ENCODE assay signal across 19 cellular contexts in genomic region chr9:136374183-136374575, GRCh38. TPM values are rescaled to one million over a fixed set of nuclear protein-coding genes. Genes with fewer than 3 reads are reported as not detected.
DNase-seq lines count a peak whose midpoint lies in the region; ATAC-seq, FAIRE-seq and TF ChIP-seq lines count a peak whose summit lies in the region.
"Had no signal": no experiment of that assay in that cellular context is flagged by ENCODE, and none has a peak within 500 bp of the region (broad histone marks: within the 10 kb centered on the region; RNA-seq: fewer than 3 reads in every experiment).

No MANE protein-coding gene starts in this region.

- CTCF ChIA-PET in activated CD8-positive, alpha-beta T cell treated with anti-CD3 and anti-CD28 coated beads for 36 hours (lab: Charles Lee): no interaction called here
- CTCF ChIA-PET in activated CD8-positive, alpha-beta T cell treated with anti-CD3 and anti-CD28 coated beads, Interleukin-2, amount 10 ng/mL, durations not matched to agents 7 days and 5 days (lab: Charles Lee): interaction anchor here (0.9 kb wide), 1 partner anchor 26 kb away, joined by 4 read pairs; the partner anchor contains the start of gene SNAPC4

- no peaks in the 10 kb centered on the region for H3K9me3 Mint-ChIP-seq in activated CD8-positive, alpha-beta T cell treated with anti-CD3 and anti-CD28 coated beads for 36 hours
- H3K9me3 Mint-ChIP-seq in activated CD8-positive, alpha-beta T cell treated with anti-CD3 and anti-CD28 coated beads, Interleukin-2, amount 10 ng/mL, durations not matched to agents 7 days and 5 days (ENCODE audit: insufficient read depth): no peaks in the 10 kb centered on the region
- no peaks in the 10 kb centered on the region for H3K9me3 Mint-ChIP-seq in stimulated activated naive B cell treated with anti-CD40 and anti-IgM and Interleukin-4, amounts not matched to agents 10 μg/mL and 1 μg/mL and 100 μg/mL, for 72 hours
- H3K9me3 Mint-ChIP-seq: CD4-positive, alpha-beta memory T cell; GM23338 had no signal

- no peak for TF ChIP-seq CTCF in activated CD8-positive, alpha-beta T cell treated with anti-CD3 and anti-CD28 coated beads for 36 hours (IDR thresholded peaks at IDR 0.05)
- TF ChIP-seq CTCF in bronchial epithelial cell (IDR thresholded peaks at IDR 0.05; ENCODE audit: insufficient read depth, low read length, severe bottlenecking) (no peak), GM20000 (IDR thresholded peaks at IDR 0.05; ENCODE audit: extremely low read depth, missing control alignments) (no peak)

- intact Hi-C loops in activated CD8-positive, alpha-beta T cell treated with anti-CD3 and anti-CD28 coated beads for 36 hours (cut with micrococcal nuclease): no loop called here

- DNase-seq in activated CD8-positive, alpha-beta T cell treated with anti-CD3 and anti-CD28 coated beads for 36 hours: no peak
- no peak for DNase-seq in activated CD8-positive, alpha-beta T cell treated with anti-CD3 and anti-CD28 coated beads, Interleukin-2, amount 10 ng/mL, durations not matched to agents 7 days and 5 days
- DNase-seq in bronchial epithelial cell (ENCODE audit: low read depth): no peak
- no peak for DNase-seq in stimulated activated naive B cell treated with anti-CD40 and anti-IgM and Interleukin-4, amounts not matched to agents 10 μg/mL and 1 μg/mL and 100 μg/mL, for 72 hours
- no peak for DNase-seq in GM20000 (ENCODE audit: low spot score)
- DNase-seq: CD4-positive, alpha-beta memory T cell; DMS79; MG63; NCI-H1092; NCI-H146; NCI-H2081 treated with DMSO at 0.1 percent for 48 hours; NCI-H510A; NCI-H774 had no signal

- no peak overlapping the region for H3K27ac Mint-ChIP-seq in activated CD8-positive, alpha-beta T cell treated with anti-CD3 and anti-CD28 coated beads for 36 hours
- H3K27ac Mint-ChIP-seq in activated CD8-positive, alpha-beta T cell treated with anti-CD3 and anti-CD28 coated beads, Interleukin-2, amount 10 ng/mL, durations not matched to agents 7 days and 5 days: no peak overlapping the region
- no peak overlapping the region for H3K27ac Mint-ChIP-seq in stimulated activated naive B cell treated with anti-CD40 and anti-IgM and Interleukin-4, amounts not matched to agents 10 μg/mL and 1 μg/mL and 100 μg/mL, for 72 hours
- H3K27ac Mint-ChIP-seq: B cell, GM23338 had no signal

- peak; percentile 7 for FAIRE-seq in bronchial epithelial cell (lab: Jason Lieb, UNC)
- FAIRE-seq: D721Med had no signal

- no peaks in the 10 kb centered on the region for H3K27me3 ChIP-seq in bronchial epithelial cell (ENCODE audit: control insufficient read depth, insufficient read depth, low read length)
- H3K27me3 ChIP-seq: MG63, SJSA1 had no signal

- no peaks in the 10 kb centered on the region for H3K27me3 Mint-ChIP-seq in activated CD8-positive, alpha-beta T cell treated with anti-CD3 and anti-CD28 coated beads for 36 hours
- no peaks in the 10 kb centered on the region for H3K27me3 Mint-ChIP-seq in activated CD8-positive, alpha-beta T cell treated with anti-CD3 and anti-CD28 coated beads, Interleukin-2, amount 10 ng/mL, durations not matched to agents 7 days and 5 days (ENCODE audit: low read depth)
- H3K27me3 Mint-ChIP-seq in stimulated activated naive B cell treated with anti-CD40 and anti-IgM and Interleukin-4, amounts not matched to agents 10 μg/mL and 1 μg/mL and 100 μg/mL, for 72 hours: no peaks in the 10 kb centered on the region
- H3K27me3 Mint-ChIP-seq: B cell; CD4-positive, alpha-beta memory T cell had no signal

- H3K4me3 ChIP-seq in bronchial epithelial cell (ENCODE audit: low read depth, low read length): no peak overlapping the region
- H3K4me3 ChIP-seq: GM23338, MG63, PC-9, SJSA1 had no signal

- H3K4me3 Mint-ChIP-seq in activated CD8-positive, alpha-beta T cell treated with anti-CD3 and anti-CD28 coated beads for 36 hours: peak overlapping the region; percentile 19
- no peak overlapping the region for H3K4me3 Mint-ChIP-seq in activated CD8-positive, alpha-beta T cell treated with anti-CD3 and anti-CD28 coated beads, Interleukin-2, amount 10 ng/mL, durations not matched to agents 7 days and 5 days
- peak overlapping the region; percentile 50 to 89 for H3K4me3 Mint-ChIP-seq in stimulated activated naive B cell treated with anti-CD40 and anti-IgM and Interleukin-4, amounts not matched to agents 10 μg/mL and 1 μg/mL and 100 μg/mL, for 72 hours
- H3K4me3 Mint-ChIP-seq: B cell; CD4-positive, alpha-beta memory T cell; GM23338 had no signal

- peaks cover 12% of the 10 kb centered on the region for H3K36me3 ChIP-seq in bronchial epithelial cell (ENCODE audit: control insufficient read depth, insufficient read depth, low read length)
- H3K36me3 ChIP-seq: MG63 had no signal

- no peak for ATAC-seq in activated CD8-positive, alpha-beta T cell treated with anti-CD3 and anti-CD28 coated beads for 36 hours
- no peak for ATAC-seq in activated CD8-positive, alpha-beta T cell treated with anti-CD3 and anti-CD28 coated beads, Interleukin-2, amount 10 ng/mL, durations not matched to agents 7 days and 5 days
- no peak for ATAC-seq in stimulated activated naive B cell treated with anti-CD40 and anti-IgM and Interleukin-4, amounts not matched to agents 10 μg/mL and 1 μg/mL and 100 μg/mL, for 72 hours (replicated peaks)
- ATAC-seq in GM18870 (IDR thresholded peaks at IDR 0.05; ENCODE audit: unreplicated experiment): no peak

- POLR2A ChIA-PET in activated CD8-positive, alpha-beta T cell treated with anti-CD3 and anti-CD28 coated beads for 36 hours (lab: Charles Lee): interaction anchor here (1.0 to 3.2 kb wide), 7 partner anchors 8 to 97 kb away, joined by 3 to 14 read pairs (median 6); partner anchors contain the start of gene DNLZ
- POLR2A ChIA-PET in activated CD8-positive, alpha-beta T cell treated with anti-CD3 and anti-CD28 coated beads, Interleukin-2, amount 10 ng/mL, durations not matched to agents 7 days and 5 days (lab: Charles Lee): interaction anchor here (1.4 kb wide), 1 partner anchor 11 kb away, joined by 3 read pairs; no protein-coding TSS in a partner anchor

- H3K4me1 Mint-ChIP-seq in activated CD8-positive, alpha-beta T cell treated with anti-CD3 and anti-CD28 coated beads for 36 hours (ENCODE audit: low read depth): peaks cover 8% of the 10 kb centered on the region
- H3K4me1 Mint-ChIP-seq in activated CD8-positive, alpha-beta T cell treated with anti-CD3 and anti-CD28 coated beads, Interleukin-2, amount 10 ng/mL, durations not matched to agents 7 days and 5 days (ENCODE audit: low read depth): peaks cover 3% of the 10 kb centered on the region
- peaks cover 11 to 29% of the 10 kb centered on the region in 2 donors for H3K4me1 Mint-ChIP-seq in stimulated activated naive B cell treated with anti-CD40 and anti-IgM and Interleukin-4, amounts not matched to agents 10 μg/mL and 1 μg/mL and 100 μg/mL, for 72 hours
- H3K4me1 Mint-ChIP-seq: CD4-positive, alpha-beta memory T cell; GM23338 had no signal

- H3K36me3 Mint-ChIP-seq in activated CD8-positive, alpha-beta T cell treated with anti-CD3 and anti-CD28 coated beads for 36 hours (ENCODE audit: low read depth): peaks cover 6% of the 10 kb centered on the region
- H3K36me3 Mint-ChIP-seq in activated CD8-positive, alpha-beta T cell treated with anti-CD3 and anti-CD28 coated beads, Interleukin-2, amount 10 ng/mL, durations not matched to agents 7 days and 5 days (ENCODE audit: low read depth): no peaks in the 10 kb centered on the region
- peaks cover 31 to 51% of the 10 kb centered on the region in 2 donors for H3K36me3 Mint-ChIP-seq in stimulated activated naive B cell treated with anti-CD40 and anti-IgM and Interleukin-4, amounts not matched to agents 10 μg/mL and 1 μg/mL and 100 μg/mL, for 72 hours
- H3K36me3 Mint-ChIP-seq: CD4-positive, alpha-beta memory T cell had no signal

RNA-seq across cellular contexts. Expression of gene CARD9, which starts 0.7 kb away (rescaled TPM):
- 1 to 10 TPM; 6.8 to 7.1 TPM for total RNA-seq in activated CD8-positive, alpha-beta T cell treated with anti-CD3 and anti-CD28 coated beads for 36 hours
- total RNA-seq in activated CD8-positive, alpha-beta T cell treated with anti-CD3 and anti-CD28 coated beads, Interleukin-2, amount 10 ng/mL, durations not matched to agents 7 days and 5 days: 1 to 10 TPM; 1.3 to 1.4 TPM
- total RNA-seq in bronchial epithelial cell: 0.51 and 0.53 TPM in 2 replicates

RNA-seq across cellular contexts. Expression of gene DNLZ, which starts 10.6 kb away (rescaled TPM):
- 10 to 100 TPM; 16.1 to 17.4 TPM for total RNA-seq in activated CD8-positive, alpha-beta T cell treated with anti-CD3 and anti-CD28 coated beads for 36 hours
- 10 to 100 TPM; 20.4 to 21.6 TPM for total RNA-seq in activated CD8-positive, alpha-beta T cell treated with anti-CD3 and anti-CD28 coated beads, Interleukin-2, amount 10 ng/mL, durations not matched to agents 7 days and 5 days
- 14.5 and 17.4 TPM in 2 replicates for total RNA-seq in bronchial epithelial cell

RNA-seq across cellular contexts. Expression of gene SNAPC4, which starts 25.8 kb away (rescaled TPM):
- total RNA-seq in activated CD8-positive, alpha-beta T cell treated with anti-CD3 and anti-CD28 coated beads for 36 hours: 10 to 100 TPM; 15.5 to 17.1 TPM
- total RNA-seq in activated CD8-positive, alpha-beta T cell treated with anti-CD3 and anti-CD28 coated beads, Interleukin-2, amount 10 ng/mL, durations not matched to agents 7 days and 5 days: 1 to 10 TPM; 9.5 to 9.6 TPM
- total RNA-seq in bronchial epithelial cell: 3.7 and 3.8 TPM in 2 replicates

RNA-seq across cellular contexts. Expression of gene ENTR1, which starts 36.2 kb away (rescaled TPM):
- total RNA-seq in activated CD8-positive, alpha-beta T cell treated with anti-CD3 and anti-CD28 coated beads for 36 hours: 10 to 100 TPM; 65.9 to 66.8 TPM
- total RNA-seq in activated CD8-positive, alpha-beta T cell treated with anti-CD3 and anti-CD28 coated beads, Interleukin-2, amount 10 ng/mL, durations not matched to agents 7 days and 5 days: 10 to 100 TPM; 52.8 to 54.3 TPM
- 48.9 and 89.0 TPM in 2 replicates for total RNA-seq in bronchial epithelial cell

RNA-seq across cellular contexts. Expression of gene PMPCA, which starts 36.3 kb away (rescaled TPM):
- total RNA-seq in activated CD8-positive, alpha-beta T cell treated with anti-CD3 and anti-CD28 coated beads for 36 hours: 100 to 1,000 TPM; 128 to 140 TPM
- total RNA-seq in activated CD8-positive, alpha-beta T cell treated with anti-CD3 and anti-CD28 coated beads, Interleukin-2, amount 10 ng/mL, durations not matched to agents 7 days and 5 days: 10 to 100 TPM; 56.5 to 57.5 TPM
- total RNA-seq in bronchial epithelial cell: 39.2 and 43.2 TPM in 2 replicates
